In genomic region chr20:44683263-44684046, GRCh38 we compare ENCODE assay signal across 1 cellular context.
TF ChIP-seq lines count a peak whose summit lies in the region.

No MANE protein-coding gene starts in this region.

TF ChIP-seq in HepG2, 621 proteins besides CTCF, POLR2A, EP300 and RAD21 (continued from another document):
- TF ChIP-seq ZNF318 (CRISPR knock-in tag; IDR thresholded peaks at IDR 0.05) (0 out of 2 replicates have a peak, but pooled peaks have one; percentile 37), ZBTB7B (CRISPR knock-in tag; IDR thresholded peaks at IDR 0.05) (0 out of 2 replicates have a peak, but pooled peaks have one; percentile 17), STAT5B (CRISPR knock-in tag; IDR thresholded peaks at IDR 0.05) (no peak), CHD2 (IDR thresholded peaks at IDR 0.05; ENCODE audit: low read depth, low read length) (no peak), CEBPB (IDR thresholded peaks at IDR 0.05; ENCODE audit: borderline replicate concordance, low read depth, low read length) (peak; percentile 58; the same call in 1 of the 2 replicates), SOX6 (IDR thresholded peaks at IDR 0.05) (no peak), SOX6 (CRISPR knock-in tag; IDR thresholded peaks at IDR 0.05) (peak; percentile 29; the same call in 1 of the 2 replicates), SMARCC2 (IDR thresholded peaks at IDR 0.05) (no peak), ZNF530 (CRISPR knock-in tag; IDR thresholded peaks at IDR 0.05; ENCODE audit: low read depth) (no peak), ZNF251 (CRISPR knock-in tag; IDR thresholded peaks at IDR 0.05) (no peak), KLF12 (CRISPR knock-in tag; IDR thresholded peaks at IDR 0.05; ENCODE audit: borderline replicate concordance) (no peak), RORA (CRISPR knock-in tag; IDR thresholded peaks at IDR 0.05) (no peak), ZNF572 (CRISPR knock-in tag; IDR thresholded peaks at IDR 0.05) (0 out of 2 replicates have a peak, but pooled peaks have one; percentile 60), ZNF296 (CRISPR knock-in tag; conservative IDR thresholded peaks at IDR 0.05) (no peak), ZBTB39 (CRISPR knock-in tag; IDR thresholded peaks at IDR 0.05) (no peak), YY1 (IDR thresholded peaks at IDR 0.05; ENCODE audit: insufficient read depth, insufficient replicate concordance, low read depth, low read length) (peak; percentile 69), ZNF44 (CRISPR knock-in tag; IDR thresholded peaks at IDR 0.05) (no peak), GABPB1 (CRISPR knock-in tag; IDR thresholded peaks at IDR 0.05) (0 out of 2 replicates have a peak, but pooled peaks have one; percentile 20), LCORL (IDR thresholded peaks at IDR 0.05) (no peak), LCORL (CRISPR knock-in tag; IDR thresholded peaks at IDR 0.05) (no peak), CREBL2 (CRISPR knock-in tag; IDR thresholded peaks at IDR 0.05; ENCODE audit: borderline replicate concordance) (no peak), NFRKB (IDR thresholded peaks at IDR 0.05) (no peak), SALL2 (CRISPR knock-in tag; IDR thresholded peaks at IDR 0.05) (no peak), ZBTB21 (CRISPR knock-in tag; IDR thresholded peaks at IDR 0.05) (no peak), ZFP36L2 (CRISPR knock-in tag; IDR thresholded peaks at IDR 0.05) (no peak), TGIF2 (CRISPR knock-in tag; IDR thresholded peaks at IDR 0.05) (no peak), NAIF1 (CRISPR knock-in tag; IDR thresholded peaks at IDR 0.05; ENCODE audit: borderline replicate concordance) (no peak), EZH2 (conservative IDR thresholded peaks at IDR 0.05; ENCODE audit: low read depth, low read length) (no peak), ZNF839 (CRISPR knock-in tag; IDR thresholded peaks at IDR 0.05; ENCODE audit: borderline replicate concordance) (no peak), ATF7 (IDR thresholded peaks at IDR 0.05) (no peak), ATF7 (CRISPR knock-in tag; IDR thresholded peaks at IDR 0.05) (no peak), ZNF570 (CRISPR knock-in tag; IDR thresholded peaks at IDR 0.05; ENCODE audit: borderline replicate concordance) (no peak), ZNF615 (CRISPR knock-in tag; IDR thresholded peaks at IDR 0.05; ENCODE audit: borderline replicate concordance) (no peak), ZXDC (CRISPR knock-in tag; IDR thresholded peaks at IDR 0.05) (no peak)
- TF ChIP-seq, protein P1, sequence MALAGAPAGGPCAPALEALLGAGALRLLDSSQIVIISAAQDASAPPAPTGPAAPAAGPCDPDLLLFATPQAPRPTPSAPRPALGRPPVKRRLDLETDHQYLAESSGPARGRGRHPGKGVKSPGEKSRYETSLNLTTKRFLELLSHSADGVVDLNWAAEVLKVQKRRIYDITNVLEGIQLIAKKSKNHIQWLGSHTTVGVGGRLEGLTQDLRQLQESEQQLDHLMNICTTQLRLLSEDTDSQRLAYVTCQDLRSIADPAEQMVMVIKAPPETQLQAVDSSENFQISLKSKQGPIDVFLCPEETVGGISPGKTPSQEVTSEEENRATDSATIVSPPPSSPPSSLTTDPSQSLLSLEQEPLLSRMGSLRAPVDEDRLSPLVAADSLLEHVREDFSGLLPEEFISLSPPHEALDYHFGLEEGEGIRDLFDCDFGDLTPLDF (CRISPR knock-in tag; IDR thresholded peaks at IDR 0.05): no peak
- TF ChIP-seq, protein P2, sequence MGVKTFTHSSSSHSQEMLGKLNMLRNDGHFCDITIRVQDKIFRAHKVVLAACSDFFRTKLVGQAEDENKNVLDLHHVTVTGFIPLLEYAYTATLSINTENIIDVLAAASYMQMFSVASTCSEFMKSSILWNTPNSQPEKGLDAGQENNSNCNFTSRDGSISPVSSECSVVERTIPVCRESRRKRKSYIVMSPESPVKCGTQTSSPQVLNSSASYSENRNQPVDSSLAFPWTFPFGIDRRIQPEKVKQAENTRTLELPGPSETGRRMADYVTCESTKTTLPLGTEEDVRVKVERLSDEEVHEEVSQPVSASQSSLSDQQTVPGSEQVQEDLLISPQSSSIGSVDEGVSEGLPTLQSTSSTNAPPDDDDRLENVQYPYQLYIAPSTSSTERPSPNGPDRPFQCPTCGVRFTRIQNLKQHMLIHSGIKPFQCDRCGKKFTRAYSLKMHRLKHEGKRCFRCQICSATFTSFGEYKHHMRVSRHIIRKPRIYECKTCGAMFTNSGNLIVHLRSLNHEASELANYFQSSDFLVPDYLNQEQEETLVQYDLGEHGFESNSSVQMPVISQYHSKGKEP (CRISPR knock-in tag; IDR thresholded peaks at IDR 0.05): no peak
- TF ChIP-seq, protein P3, sequence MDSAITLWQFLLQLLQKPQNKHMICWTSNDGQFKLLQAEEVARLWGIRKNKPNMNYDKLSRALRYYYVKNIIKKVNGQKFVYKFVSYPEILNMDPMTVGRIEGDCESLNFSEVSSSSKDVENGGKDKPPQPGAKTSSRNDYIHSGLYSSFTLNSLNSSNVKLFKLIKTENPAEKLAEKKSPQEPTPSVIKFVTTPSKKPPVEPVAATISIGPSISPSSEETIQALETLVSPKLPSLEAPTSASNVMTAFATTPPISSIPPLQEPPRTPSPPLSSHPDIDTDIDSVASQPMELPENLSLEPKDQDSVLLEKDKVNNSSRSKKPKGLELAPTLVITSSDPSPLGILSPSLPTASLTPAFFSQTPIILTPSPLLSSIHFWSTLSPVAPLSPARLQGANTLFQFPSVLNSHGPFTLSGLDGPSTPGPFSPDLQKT (CRISPR knock-in tag; IDR thresholded peaks at IDR 0.05; ENCODE audit: borderline replicate concordance): no peak
- TF ChIP-seq, protein P4, sequence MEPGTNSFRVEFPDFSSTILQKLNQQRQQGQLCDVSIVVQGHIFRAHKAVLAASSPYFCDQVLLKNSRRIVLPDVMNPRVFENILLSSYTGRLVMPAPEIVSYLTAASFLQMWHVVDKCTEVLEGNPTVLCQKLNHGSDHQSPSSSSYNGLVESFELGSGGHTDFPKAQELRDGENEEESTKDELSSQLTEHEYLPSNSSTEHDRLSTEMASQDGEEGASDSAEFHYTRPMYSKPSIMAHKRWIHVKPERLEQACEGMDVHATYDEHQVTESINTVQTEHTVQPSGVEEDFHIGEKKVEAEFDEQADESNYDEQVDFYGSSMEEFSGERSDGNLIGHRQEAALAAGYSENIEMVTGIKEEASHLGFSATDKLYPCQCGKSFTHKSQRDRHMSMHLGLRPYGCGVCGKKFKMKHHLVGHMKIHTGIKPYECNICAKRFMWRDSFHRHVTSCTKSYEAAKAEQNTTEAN (CRISPR knock-in tag; conservative IDR thresholded peaks at IDR 0.05): no peak
